In the genomic region with DNA sequence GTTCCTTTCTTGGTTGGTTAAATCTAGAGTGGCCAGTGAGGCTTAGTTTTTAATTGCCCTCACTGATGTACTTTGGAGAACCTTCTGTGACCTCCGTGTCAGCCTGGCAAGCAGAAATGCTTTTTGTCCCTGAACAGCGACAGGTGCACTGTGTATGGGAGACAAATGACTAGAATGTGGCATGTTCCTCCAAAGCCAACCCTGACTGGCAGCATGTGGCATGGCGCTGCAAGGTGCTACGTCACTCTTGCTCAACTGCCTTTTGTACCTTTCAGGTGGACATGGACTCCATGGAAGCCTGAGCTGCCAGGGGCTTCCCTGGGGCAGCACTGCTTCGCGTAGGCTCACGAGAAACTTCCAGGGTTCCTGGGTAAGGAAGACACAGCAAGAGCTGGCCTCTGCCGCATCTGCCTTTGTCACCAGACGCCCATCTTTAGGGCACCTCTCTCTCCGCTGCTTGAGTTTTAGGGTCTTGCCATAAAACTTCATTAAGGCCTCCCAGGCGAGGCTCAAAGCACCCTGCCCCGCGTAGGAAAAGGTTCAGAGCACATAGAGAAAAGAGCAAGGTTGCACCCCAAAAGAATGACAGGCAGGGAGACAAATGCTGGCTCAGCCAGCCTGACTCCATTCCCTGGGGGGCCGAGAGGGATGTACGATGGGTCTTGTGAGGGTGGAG, we compare ENCODE assay signal across 27 cellular contexts.
DNase-seq lines count a peak whose midpoint lies in the region; ATAC-seq and TF ChIP-seq lines count a peak whose summit lies in the region.
"Had no signal": no experiment of that assay in that cellular context is flagged by ENCODE, and none has a peak within 500 bp of the region (broad histone marks: within the 10 kb centered on the region; RNA-seq: fewer than 3 reads in every experiment).

No MANE protein-coding gene starts in this region.

- H3K36me3 Mint-ChIP-seq in brain: no peaks in the 10 kb centered on the region
- H3K36me3 Mint-ChIP-seq: activated naive CD8-positive, alpha-beta T cell treated with anti-CD3 and anti-CD28 coated beads for 36 hours; natural killer cell treated with Interleukin-12 subunit alpha and Interleukin-12 subunit beta and Interleukin-15 and Interleukin-18, amount 100 ng/mL, for 72 hours had no signal

- H3K4me1 ChIP-seq in mesenchymal stem cell (ENCODE audit: control insufficient read depth, insufficient read depth, low read depth, low read length) (peaks cover 2% of the 10 kb centered on the region), colonic mucosa (no peaks in the 10 kb centered on the region)
- H3K4me1 ChIP-seq: A549, heart left ventricle, pancreas, uterus had no signal

- no peak overlapping the region for H2BK15ac ChIP-seq in mesenchymal stem cell (ENCODE audit: low read depth, poor library complexity, severe bottlenecking)

- no peak for ATAC-seq in HG03460 (IDR thresholded peaks at IDR 0.05; ENCODE audit: unreplicated experiment)
- ATAC-seq: A549; heart left ventricle; K562; natural killer cell treated with Interleukin-12 subunit alpha and Interleukin-12 subunit beta and Interleukin-15 and Interleukin-18, amount 100 ng/mL, for 72 hours; pancreas; PC-3; stimulated activated naive CD8-positive, alpha-beta T cell treated with anti-CD3 and anti-CD28 coated beads, Interleukin-15, Interleukin-2, amounts not matched to agents 100 U/mL and 50 U/mL, for 24 hours; T-helper 17 cell had no signal

- H3K23ac ChIP-seq in mesenchymal stem cell (ENCODE audit: low read length in 2 of 2): no peak overlapping the region

- no peaks in the 10 kb centered on the region for H3K79me1 ChIP-seq in mesenchymal stem cell (replicated peaks; ENCODE audit: low read length, poor library complexity, severe bottlenecking)

- H3K27ac ChIP-seq in mesenchymal stem cell (ENCODE audit: low read length, poor library complexity, severe bottlenecking) (no peak overlapping the region), colonic mucosa (no peak overlapping the region)
- H3K27ac ChIP-seq: A549, heart left ventricle, pancreas, thoracic aorta, uterus had no signal

- peaks cover 0 to 6% (median 0%) of the 10 kb centered on the region in 5 experiments for H3K9me3 Mint-ChIP-seq in brain
- H3K9me3 Mint-ChIP-seq: activated T-helper 2 cell treated with anti-CD3 and anti-CD28 coated beads, Interferon-gamma antibody, Interleukin-2, Interleukin-4, amounts not matched to agents 10 μg/mL and 5 μg/mL and 100 μg/mL, durations not matched to agents 14 hours and 24 hours and 36 hours; natural killer cell treated with Interleukin-12 subunit alpha and Interleukin-12 subunit beta and Interleukin-15 and Interleukin-18, amount 100 ng/mL, for 72 hours had no signal

- H3K4me1 Mint-ChIP-seq in brain: peaks cover 73% of the 10 kb centered on the region
- H3K4me1 Mint-ChIP-seq: activated naive CD8-positive, alpha-beta T cell treated with anti-CD3 and anti-CD28 coated beads for 36 hours; T-helper 17 cell had no signal

- peak overlapping the region in 1 of 2 experiments; percentile 10 for H2BK12ac ChIP-seq in mesenchymal stem cell (ENCODE audit: low read length in 2 of 2)

- H3K14ac ChIP-seq in mesenchymal stem cell (ENCODE audit: low read length in 2 of 2): no peak overlapping the region

- H3K9me3 ChIP-seq in mesenchymal stem cell (ENCODE audit: control insufficient read depth, low read length) (no peaks in the 10 kb centered on the region), colonic mucosa (no peaks in the 10 kb centered on the region)
- H3K9me3 ChIP-seq: A549, heart left ventricle, pancreas, thoracic aorta, uterus had no signal

- no peak overlapping the region for H4K91ac ChIP-seq in mesenchymal stem cell (ENCODE audit: low read length)

- peak; percentile 33 for DNase-seq in activated effector memory CD4-positive, alpha-beta T cell treated with anti-CD3 and anti-CD28 coated beads, Interleukin-2, amount 50 U/mL, for 16 hours
- no peak for DNase-seq in activated effector memory CD4-positive, alpha-beta T cell treated with Interleukin-2 at 50 U/mL for 16 hours
- DNase-seq in mesenchymal stem cell (no peak), ureter (ENCODE audit: low spot score) (peak; percentile 23), colonic mucosa (no peak), islet precursor cell (no peak)
- DNase-seq: activated naive CD8-positive, alpha-beta T cell treated with anti-CD3 and anti-CD28 coated beads for 36 hours; GOT3; heart left ventricle; NCI-H1105; NCI-H187; NCI-H526; NK-92 treated with Interleukin-12 subunit alpha and Interleukin-12 subunit beta, amount 100 ng/mL, for 24 hours; PC-3; stimulated activated naive CD8-positive, alpha-beta T cell treated with anti-CD3 and anti-CD28 coated beads, Interleukin-15, Interleukin-2, amounts not matched to agents 100 U/mL and 50 U/mL, for 24 hours; T-helper 17 cell; uterus had no signal

- no peak overlapping the region for H2AFZ ChIP-seq in mesenchymal stem cell (ENCODE audit: low read depth, low read length)

- peak overlapping the region; percentile 83 to 93 (median 88) for H3K27ac Mint-ChIP-seq in brain
- H3K27ac Mint-ChIP-seq: activated naive CD8-positive, alpha-beta T cell treated with anti-CD3 and anti-CD28 coated beads for 36 hours; activated T-helper 2 cell treated with anti-CD3 and anti-CD28 coated beads, Interferon-gamma antibody, Interleukin-2, Interleukin-4, amounts not matched to agents 10 μg/mL and 5 μg/mL and 100 μg/mL, durations not matched to agents 14 hours and 24 hours and 36 hours; natural killer cell treated with Interleukin-12 subunit alpha and Interleukin-12 subunit beta and Interleukin-15 and Interleukin-18, amount 100 ng/mL, for 72 hours; T-helper 17 cell had no signal

- peaks cover 12% of the 10 kb centered on the region for H3K27me3 Mint-ChIP-seq in brain

- H2BK5ac ChIP-seq in mesenchymal stem cell (ENCODE audit: low read depth, low read length, poor library complexity, severe bottlenecking): no peak overlapping the region

- H3K27me3 ChIP-seq in mesenchymal stem cell (ENCODE audit: control insufficient read depth in 1 of 2, insufficient read depth in 1 of 2, low read length in 2 of 2) (no peaks in the 10 kb centered on the region), colonic mucosa (no peaks in the 10 kb centered on the region)
- H3K27me3 ChIP-seq: uterus had no signal

- H3K4ac ChIP-seq in mesenchymal stem cell (ENCODE audit: low read depth in 1 of 2, low read length in 2 of 2): no peak overlapping the region

- H3K18ac ChIP-seq in mesenchymal stem cell (ENCODE audit: low read depth in 1 of 2, low read length in 2 of 2): no peak overlapping the region

- peak overlapping the region; percentile 19 for H4K8ac ChIP-seq in mesenchymal stem cell (ENCODE audit: low read length)

- TF ChIP-seq CTCF in brain (conservative IDR thresholded peaks at IDR 0.05): no peak
- no peak for TF ChIP-seq CTCF in colonic mucosa (IDR thresholded peaks at IDR 0.05)

- no peaks in the 10 kb centered on the region for H3K36me3 ChIP-seq in mesenchymal stem cell (ENCODE audit: control insufficient read depth in 1 of 2, insufficient read depth in 2 of 2, low read depth in 1 of 2, low read length in 2 of 2)
- H3K36me3 ChIP-seq in colonic mucosa: no peaks in the 10 kb centered on the region
- H3K36me3 ChIP-seq: heart left ventricle, pancreas, thoracic aorta, uterus had no signal

- H3K9ac ChIP-seq in mesenchymal stem cell (ENCODE audit: low read length) (no peak overlapping the region), colonic mucosa (ENCODE audit: low read depth in 2 of 2, low read length in 2 of 2) (no peak overlapping the region)

- H3K4me3 ChIP-seq in mesenchymal stem cell (ENCODE audit: insufficient read depth in 1 of 2, low read depth in 1 of 2, low read length in 2 of 2): no peak overlapping the region
- H3K4me3 ChIP-seq in colonic mucosa: no peak overlapping the region
- H3K4me3 ChIP-seq: A549, heart left ventricle, K562, lung, pancreas, smooth muscle cell, thoracic aorta, uterus had no signal

- intact Hi-C loops in colonic mucosa (cut with DNase I): no loop called here

- H2AK5ac ChIP-seq in mesenchymal stem cell (ENCODE audit: low read length, severe bottlenecking): no peak overlapping the region

- peak overlapping the region in 1 of 5 experiments; percentile 59 for H3K4me3 Mint-ChIP-seq in brain
- H3K4me3 Mint-ChIP-seq: activated naive CD8-positive, alpha-beta T cell treated with anti-CD3 and anti-CD28 coated beads for 36 hours; natural killer cell treated with Interleukin-12 subunit alpha and Interleukin-12 subunit beta and Interleukin-15 and Interleukin-18, amount 100 ng/mL, for 72 hours; T-helper 17 cell had no signal

- 88% methylated on average over 15 of the region's 15 CpGs for WGBS in mesenchymal stem cell

- H3K4me2 ChIP-seq in mesenchymal stem cell (ENCODE audit: low read length, poor library complexity, severe bottlenecking): no peak overlapping the region
- H3K4me2 ChIP-seq: A549, smooth muscle cell had no signal

- no peak overlapping the region for H2BK120ac ChIP-seq in mesenchymal stem cell (ENCODE audit: low read depth, low read length)

Comparison
In these comparisons a context has a peak if more than half of its experiments do, and no peak if none do; other contexts are left out.
1. DNase-seq: peak in activated effector memory CD4-positive, alpha-beta T cell treated with anti-CD3 and anti-CD28 coated beads, Interleukin-2, amount 50 U/mL, for 16 hours (single experiment) and ureter (single experiment); none in activated effector memory CD4-positive, alpha-beta T cell treated with Interleukin-2 at 50 U/mL for 16 hours (single experiment), mesenchymal stem cell (single experiment), colonic mucosa (single experiment) and islet precursor cell (single experiment).